8 cellular contexts compared by ENCODE assay signal in genomic region chr12:54005853-54006699, GRCh38. TPM values are rescaled to one million over a fixed set of nuclear protein-coding genes. Genes with fewer than 3 reads are reported as not detected.
A peak's percentile ranks its signal among the peaks of the same experiment; 100 is the strongest.
DNase-seq lines count a peak whose midpoint lies in the region; ATAC-seq, FAIRE-seq and TF ChIP-seq lines count a peak whose summit lies in the region.

No MANE protein-coding gene starts in this region.

- DNase-seq in GM12892 (ENCODE audit: insufficient read length) (peak; percentile 78), HL-60 (ENCODE audit: low read depth in 1 of 2, low spot score in 1 of 2) (peak; percentile 61 to 82), PC-3 (peak; percentile 91), fibroblast of peridontal ligament (ENCODE audit: extremely low read depth) (peak; percentile 77), neural progenitor cell (ENCODE audit: low spot score) (peak; percentile 96)
- DNase-seq in activated T-helper 1 cell treated with anti-CD3 and anti-CD28 coated beads, Interleukin-12 subunit alpha, Interleukin-12 subunit beta, Interleukin-2, Interleukin-4 antibody, amounts not matched to agents 30 ng/mL and 10 ng/mL and 1 ng/mL, durations not matched to agents 14 hours and 24 hours and 36 hours (ENCODE audit: low spot score), result peak; percentile 76
- DNase-seq in stimulated activated naive CD8-positive, alpha-beta T cell treated with anti-CD3 and anti-CD28 coated beads, Interleukin-15, Interleukin-2, amounts not matched to agents 100 U/mL and 50 U/mL, for 24 hours, result peak; percentile 88

- no peak overlapping the region for H3K27ac Mint-ChIP-seq in activated T-helper 1 cell treated with anti-CD3 and anti-CD28 coated beads, Interleukin-12 subunit alpha, Interleukin-12 subunit beta, Interleukin-2, Interleukin-4 antibody, amounts not matched to agents 30 ng/mL and 10 ng/mL and 1 ng/mL, durations not matched to agents 14 hours and 24 hours and 36 hours
- no peak overlapping the region for H3K27ac Mint-ChIP-seq in neural progenitor cell

- H2AFZ ChIP-seq in ACC112 (ENCODE audit: low read length, unreplicated experiment) (peak overlapping the region; percentile 84), PC-3 (ENCODE audit: low read length) (peak overlapping the region; percentile 63), neural progenitor cell (replicated peaks) (no peak overlapping the region)

- intact Hi-C loops in PC-3 (cut with micrococcal nuclease), result loop anchor here (1.0 kb wide), 1 partner anchor 195 kb away; no protein-coding TSS in a partner anchor
- intact Hi-C loops in activated T-helper 1 cell treated with anti-CD3 and anti-CD28 coated beads, Interleukin-12 subunit alpha, Interleukin-12 subunit beta, Interleukin-2, Interleukin-4 antibody, amounts not matched to agents 30 ng/mL and 10 ng/mL and 1 ng/mL, durations not matched to agents 14 hours and 24 hours and 36 hours (cut with micrococcal nuclease), result loop anchor here (1.0 to 5.0 kb wide), 7 partner anchors 11 to 371 kb away; no protein-coding TSS in a partner anchor

- peak overlapping the region; percentile 83 for H3K4me3 Mint-ChIP-seq in activated T-helper 1 cell treated with anti-CD3 and anti-CD28 coated beads, Interleukin-12 subunit alpha, Interleukin-12 subunit beta, Interleukin-2, Interleukin-4 antibody, amounts not matched to agents 30 ng/mL and 10 ng/mL and 1 ng/mL, durations not matched to agents 14 hours and 24 hours and 36 hours
- no peak overlapping the region for H3K4me3 Mint-ChIP-seq in neural progenitor cell

- H3K27ac ChIP-seq in ACC112 (ENCODE audit: low read depth, low read length) (no peak overlapping the region), HL-60 (replicated peaks) (no peak overlapping the region), PC-3 (ENCODE audit: low read length) (no peak overlapping the region), neural progenitor cell (no peak overlapping the region)

- H3K9me2 ChIP-seq in PC-3 (replicated peaks; ENCODE audit: low read length), result no peaks in the 10 kb centered on the region

- POLR2A ChIA-PET in PC-3 (lab: Charles Lee; ENCODE audit: unreplicated experiment), result interaction anchor here (0.7 kb wide), 1 partner anchor 185 kb away, joined by 9 read pairs; no protein-coding TSS in a partner anchor

- H3K9me3 ChIP-seq in PC-3 (ENCODE audit: low read length) (no peaks in the 10 kb centered on the region), neural progenitor cell (ENCODE audit: low read depth) (no peaks in the 10 kb centered on the region)

- peak; percentile 83 for FAIRE-seq in GM12892 (lab: Jason Lieb, UNC)

- H3K27me3 ChIP-seq in ACC112 (ENCODE audit: insufficient read depth, low read length), result peaks cover 4% of the 10 kb centered on the region; the same call in 1 of the 2 replicates
- peaks cover 87% of the 10 kb centered on the region for H3K27me3 ChIP-seq in HL-60 (ENCODE audit: insufficient read depth, poor library complexity, severe bottlenecking)
- H3K27me3 ChIP-seq in PC-3 (ENCODE audit: low read length), result no peaks in the 10 kb centered on the region
- peaks cover 100% of the 10 kb centered on the region for H3K27me3 ChIP-seq in neural progenitor cell

- H3K4me3 ChIP-seq in ACC112 (ENCODE audit: low read depth, low read length), result peak overlapping the region; percentile 56
- peak overlapping the region; percentile 5; the same call in 1 of the 2 replicates for H3K4me3 ChIP-seq in HL-60 (replicated peaks; ENCODE audit: insufficient read depth, low read length)
- H3K4me3 ChIP-seq in PC-3 (ENCODE audit: low read length), result peak overlapping the region; percentile 47; the same call in 1 of the 2 replicates
- no peak overlapping the region for H3K4me3 ChIP-seq in neural progenitor cell

- peaks cover 30% of the 10 kb centered on the region for H3K4me1 ChIP-seq in ACC112 (ENCODE audit: control insufficient read depth, insufficient read depth, low read length, unreplicated experiment)
- H3K4me1 ChIP-seq in PC-3 (ENCODE audit: insufficient read depth, low read length), result peaks cover 26% of the 10 kb centered on the region
- H3K4me1 ChIP-seq in neural progenitor cell, result no peaks in the 10 kb centered on the region

- H4K20me1 ChIP-seq in PC-3 (ENCODE audit: low read length) (no peaks in the 10 kb centered on the region), neural progenitor cell (ENCODE audit: low read depth) (peaks cover 88% of the 10 kb centered on the region)

- H3K4me2 ChIP-seq in PC-3 (ENCODE audit: low read length), result peak overlapping the region; percentile 71
- H3K4me2 ChIP-seq in neural progenitor cell, result no peak overlapping the region

- TF ChIP-seq CTCF in HL-60 (IDR thresholded peaks at IDR 0.05; ENCODE audit: insufficient read depth, low read length) (peak; percentile 69), PC-3 (conservative IDR thresholded peaks at IDR 0.05; ENCODE audit: low read depth, low read length) (peak; percentile 95), neural progenitor cell (IDR thresholded peaks at IDR 0.05) (peak; percentile 98)

- H3K36me3 ChIP-seq in ACC112 (ENCODE audit: insufficient read depth, low read length) (no peaks in the 10 kb centered on the region), PC-3 (ENCODE audit: low read depth, low read length) (no peaks in the 10 kb centered on the region), neural progenitor cell (no peaks in the 10 kb centered on the region)

- CTCF ChIA-PET in PC-3 (lab: Charles Lee), result interaction anchor here (0.6 to 1.5 kb wide), 8 partner anchors 21 to 208 kb away, joined by 3 to 17 read pairs (median 3); partner anchors contain the start of genes HOXC10 and HOXC5

- peaks cover 32% of the 10 kb centered on the region for H3K4me1 Mint-ChIP-seq in activated T-helper 1 cell treated with anti-CD3 and anti-CD28 coated beads, Interleukin-12 subunit alpha, Interleukin-12 subunit beta, Interleukin-2, Interleukin-4 antibody, amounts not matched to agents 30 ng/mL and 10 ng/mL and 1 ng/mL, durations not matched to agents 14 hours and 24 hours and 36 hours (ENCODE audit: low read depth)
- H3K4me1 Mint-ChIP-seq in neural progenitor cell, result peaks cover 4% of the 10 kb centered on the region

- TF ChIP-seq POLR2A in GM12892 (IDR thresholded peaks at IDR 0.05; ENCODE audit: low read depth, low read length), result no peak

- peaks cover 92% of the 10 kb centered on the region for H3K27me3 Mint-ChIP-seq in activated T-helper 1 cell treated with anti-CD3 and anti-CD28 coated beads, Interleukin-12 subunit alpha, Interleukin-12 subunit beta, Interleukin-2, Interleukin-4 antibody, amounts not matched to agents 30 ng/mL and 10 ng/mL and 1 ng/mL, durations not matched to agents 14 hours and 24 hours and 36 hours (ENCODE audit: insufficient read depth)
- peaks cover 92% of the 10 kb centered on the region for H3K27me3 Mint-ChIP-seq in neural progenitor cell (ENCODE audit: insufficient read depth, low read depth)

- peak; percentile 68 for ATAC-seq in PC-3
- ATAC-seq in stimulated activated naive CD8-positive, alpha-beta T cell treated with anti-CD3 and anti-CD28 coated beads, Interleukin-15, Interleukin-2, amounts not matched to agents 100 U/mL and 50 U/mL, for 24 hours, result peak; percentile 65

- peak overlapping the region; percentile 37 for H3K9ac ChIP-seq in PC-3 (ENCODE audit: low read length)
- no peak overlapping the region for H3K9ac ChIP-seq in neural progenitor cell

- no TSS peak for BruUV-seq in PC-3 (replicated peaks; lab: Mats Ljungman, UMichigan)

- H3K79me2 ChIP-seq in ACC112 (ENCODE audit: control insufficient read depth, insufficient read depth, low read length, unreplicated experiment) (peaks cover 7% of the 10 kb centered on the region), PC-3 (ENCODE audit: low read length) (peaks cover 19% of the 10 kb centered on the region), neural progenitor cell (ENCODE audit: low read depth) (no peaks in the 10 kb centered on the region)

- peaks cover 8% of the 10 kb centered on the region for H3K36me3 Mint-ChIP-seq in activated T-helper 1 cell treated with anti-CD3 and anti-CD28 coated beads, Interleukin-12 subunit alpha, Interleukin-12 subunit beta, Interleukin-2, Interleukin-4 antibody, amounts not matched to agents 30 ng/mL and 10 ng/mL and 1 ng/mL, durations not matched to agents 14 hours and 24 hours and 36 hours (ENCODE audit: low read depth)
- H3K36me3 Mint-ChIP-seq in neural progenitor cell, result no peaks in the 10 kb centered on the region

- no peaks in the 10 kb centered on the region for H3F3A ChIP-seq in PC-3 (ENCODE audit: low read length, unreplicated experiment)
- peaks cover 2% of the 10 kb centered on the region for H3F3A ChIP-seq in neural progenitor cell (ENCODE audit: low read depth)

- no peaks in the 10 kb centered on the region for H3K9me3 Mint-ChIP-seq in activated T-helper 1 cell treated with anti-CD3 and anti-CD28 coated beads, Interleukin-12 subunit alpha, Interleukin-12 subunit beta, Interleukin-2, Interleukin-4 antibody, amounts not matched to agents 30 ng/mL and 10 ng/mL and 1 ng/mL, durations not matched to agents 14 hours and 24 hours and 36 hours
- H3K9me3 Mint-ChIP-seq in neural progenitor cell, result peaks cover 2% of the 10 kb centered on the region

RNA-seq across cellular contexts. Expression of gene HOXC8, which starts 2.7 kb away (rescaled TPM):
- not detected for polyA plus RNA-seq in GM12892 (2012; ENCODE audit: missing spikeins)
- total RNA-seq in PC-3 (2014; rRNA removed), result 1.1 and 2.4 TPM in 2 replicates
- total RNA-seq in activated T-helper 1 cell treated with anti-CD3 and anti-CD28 coated beads, Interleukin-12 subunit alpha, Interleukin-12 subunit beta, Interleukin-2, Interleukin-4 antibody, amounts not matched to agents 30 ng/mL and 10 ng/mL and 1 ng/mL, durations not matched to agents 14 hours and 24 hours and 36 hours, result not detected in 2 replicates
- total RNA-seq in neural progenitor cell (ENCODE audit: low replicate concordance), result not detected in 2 replicates

RNA-seq across cellular contexts. Expression of gene HOXC9, which starts 6.1 kb away (rescaled TPM):
- polyA plus RNA-seq in GM12892 (2012; ENCODE audit: missing spikeins), result not detected
- total RNA-seq in PC-3 (2014; rRNA removed), result 1.5 and 1.8 TPM in 2 replicates
- total RNA-seq in activated T-helper 1 cell treated with anti-CD3 and anti-CD28 coated beads, Interleukin-12 subunit alpha, Interleukin-12 subunit beta, Interleukin-2, Interleukin-4 antibody, amounts not matched to agents 30 ng/mL and 10 ng/mL and 1 ng/mL, durations not matched to agents 14 hours and 24 hours and 36 hours, result not detected in 2 replicates
- not detected in 2 replicates for total RNA-seq in neural progenitor cell (ENCODE audit: low replicate concordance)

RNA-seq across cellular contexts. Expression of gene HOXC10, which starts 21.1 kb away (rescaled TPM):
- not detected for polyA plus RNA-seq in GM12892 (2012; ENCODE audit: missing spikeins)
- total RNA-seq in PC-3 (2014; rRNA removed), result 0.69 and 2.9 TPM in 2 replicates
- not detected in 2 replicates for total RNA-seq in activated T-helper 1 cell treated with anti-CD3 and anti-CD28 coated beads, Interleukin-12 subunit alpha, Interleukin-12 subunit beta, Interleukin-2, Interleukin-4 antibody, amounts not matched to agents 30 ng/mL and 10 ng/mL and 1 ng/mL, durations not matched to agents 14 hours and 24 hours and 36 hours
- total RNA-seq in neural progenitor cell (ENCODE audit: low replicate concordance), result not detected in 2 replicates

RNA-seq across cellular contexts. Expression of gene HOXC6, which starts 22.2 kb away (rescaled TPM):
- not detected for polyA plus RNA-seq in GM12892 (2012; ENCODE audit: missing spikeins)
- total RNA-seq in PC-3 (2014; rRNA removed), result 2.8 and 5.3 TPM in 2 replicates
- not detected in 2 replicates for total RNA-seq in activated T-helper 1 cell treated with anti-CD3 and anti-CD28 coated beads, Interleukin-12 subunit alpha, Interleukin-12 subunit beta, Interleukin-2, Interleukin-4 antibody, amounts not matched to agents 30 ng/mL and 10 ng/mL and 1 ng/mL, durations not matched to agents 14 hours and 24 hours and 36 hours
- total RNA-seq in neural progenitor cell (ENCODE audit: low replicate concordance), result not detected in 2 replicates

RNA-seq across cellular contexts. Expression of gene HOXC5, which starts 26.8 kb away (rescaled TPM):
- not detected for polyA plus RNA-seq in GM12892 (2012; ENCODE audit: missing spikeins)
- total RNA-seq in PC-3 (2014; rRNA removed), result 0.26 and 0.29 TPM in 2 replicates
- total RNA-seq in activated T-helper 1 cell treated with anti-CD3 and anti-CD28 coated beads, Interleukin-12 subunit alpha, Interleukin-12 subunit beta, Interleukin-2, Interleukin-4 antibody, amounts not matched to agents 30 ng/mL and 10 ng/mL and 1 ng/mL, durations not matched to agents 14 hours and 24 hours and 36 hours, result not detected in 2 replicates
- not detected in 2 replicates for total RNA-seq in neural progenitor cell (ENCODE audit: low replicate concordance)
